Comparison of ENCODE assay signal across 19 cellular contexts in genomic region chr2:27569398-27569797, GRCh38.
"Had no signal": no experiment of that assay in that cellular context is flagged by ENCODE, and none has a peak within 500 bp of the region (broad histone marks: within the 10 kb centered on the region; RNA-seq: fewer than 3 reads in every experiment).

No MANE protein-coding gene starts in this region.

- H3K9me3 ChIP-seq: ovary, testis had no signal

- H3K4me2 ChIP-seq: hepatocyte had no signal

- DNase-seq: activated CD4-positive, alpha-beta T cell treated with anti-CD3 and anti-CD28 coated beads for 1 hour; activated CD4-positive, alpha-beta T cell treated with anti-CD3 and anti-CD28 coated beads, Interleukin-2, amount 50 U/mL, for 48 hours; activated naive CD4-positive, alpha-beta T cell treated with anti-CD3 and anti-CD28 coated beads for 36 hours; activated naive CD8-positive, alpha-beta T cell treated with anti-CD3 and anti-CD28 coated beads, Interleukin-2, amount 50 U/mL, for 24 hours; naive B cell; ovary; sigmoid colon; stimulated activated CD4-positive, alpha-beta T cell treated with anti-CD3 and anti-CD28 coated beads, Interleukin-1b, Interleukin-23, amount 100 ng/mL, for 48 hours; stimulated activated naive CD8-positive, alpha-beta T cell treated with anti-CD3 and anti-CD28 coated beads, Interleukin-15, amount 100 ng/mL, for 72 hours; T-helper 1 cell; testis; upper lobe of left lung had no signal

- H3K36me3 ChIP-seq: ascending aorta, cardiac muscle cell, ovary, sigmoid colon, upper lobe of left lung had no signal

- H3K27ac ChIP-seq: ascending aorta, cardiac muscle cell, hepatocyte, ovary, sigmoid colon, testis, upper lobe of left lung, VCaP had no signal

- H3K79me2 ChIP-seq: hepatocyte had no signal

- H3K4me1 ChIP-seq: ascending aorta, sigmoid colon, testis, upper lobe of left lung had no signal

- H3K4me3 ChIP-seq: ascending aorta, cardiac muscle cell, hepatocyte, ovary, sigmoid colon, testis, upper lobe of left lung had no signal

- H3K4me3 Mint-ChIP-seq: activated naive CD4-positive, alpha-beta T cell treated with anti-CD3 and anti-CD28 coated beads for 36 hours; activated naive CD8-positive, alpha-beta T cell treated with anti-CD3 and anti-CD28 coated beads, Interleukin-2, amount 50 U/mL, for 24 hours; naive B cell; stimulated activated naive CD8-positive, alpha-beta T cell treated with anti-CD3 and anti-CD28 coated beads, Interleukin-15, amount 100 ng/mL, for 72 hours had no signal

- H3K27me3 ChIP-seq: ascending aorta, cardiac muscle cell, ovary, sigmoid colon, testis, upper lobe of left lung had no signal

- H3K27ac Mint-ChIP-seq: activated naive CD4-positive, alpha-beta T cell treated with anti-CD3 and anti-CD28 coated beads for 36 hours; activated naive CD8-positive, alpha-beta T cell treated with anti-CD3 and anti-CD28 coated beads, Interleukin-2, amount 50 U/mL, for 24 hours; activated T-helper 2 cell treated with anti-CD3 and anti-CD28 coated beads, Interferon-gamma antibody, Interleukin-2, Interleukin-4, amounts not matched to agents 10 μg/mL and 5 μg/mL and 100 μg/mL, durations not matched to agents 14 hours and 24 hours and 36 hours; naive B cell; stimulated activated naive CD8-positive, alpha-beta T cell treated with anti-CD3 and anti-CD28 coated beads, Interleukin-15, amount 100 ng/mL, for 72 hours had no signal

- H3K9me3 Mint-ChIP-seq: activated T-helper 2 cell treated with anti-CD3 and anti-CD28 coated beads, Interferon-gamma antibody, Interleukin-2, Interleukin-4, amounts not matched to agents 10 μg/mL and 5 μg/mL and 100 μg/mL, durations not matched to agents 14 hours and 24 hours and 36 hours had no signal

- ATAC-seq: activated naive CD8-positive, alpha-beta T cell treated with anti-CD3 and anti-CD28 coated beads, Interleukin-2, amount 50 U/mL, for 24 hours; esophagus mucosa; left lobe of liver; stimulated activated naive CD8-positive, alpha-beta T cell treated with anti-CD3 and anti-CD28 coated beads, Interleukin-15, amount 100 ng/mL, for 72 hours had no signal

- H3K4me1 Mint-ChIP-seq: naive B cell; stimulated activated naive CD8-positive, alpha-beta T cell treated with anti-CD3 and anti-CD28 coated beads, Interleukin-15, amount 100 ng/mL, for 72 hours had no signal
